ENCODE assay signal across 18 cellular contexts in the genomic region with DNA sequence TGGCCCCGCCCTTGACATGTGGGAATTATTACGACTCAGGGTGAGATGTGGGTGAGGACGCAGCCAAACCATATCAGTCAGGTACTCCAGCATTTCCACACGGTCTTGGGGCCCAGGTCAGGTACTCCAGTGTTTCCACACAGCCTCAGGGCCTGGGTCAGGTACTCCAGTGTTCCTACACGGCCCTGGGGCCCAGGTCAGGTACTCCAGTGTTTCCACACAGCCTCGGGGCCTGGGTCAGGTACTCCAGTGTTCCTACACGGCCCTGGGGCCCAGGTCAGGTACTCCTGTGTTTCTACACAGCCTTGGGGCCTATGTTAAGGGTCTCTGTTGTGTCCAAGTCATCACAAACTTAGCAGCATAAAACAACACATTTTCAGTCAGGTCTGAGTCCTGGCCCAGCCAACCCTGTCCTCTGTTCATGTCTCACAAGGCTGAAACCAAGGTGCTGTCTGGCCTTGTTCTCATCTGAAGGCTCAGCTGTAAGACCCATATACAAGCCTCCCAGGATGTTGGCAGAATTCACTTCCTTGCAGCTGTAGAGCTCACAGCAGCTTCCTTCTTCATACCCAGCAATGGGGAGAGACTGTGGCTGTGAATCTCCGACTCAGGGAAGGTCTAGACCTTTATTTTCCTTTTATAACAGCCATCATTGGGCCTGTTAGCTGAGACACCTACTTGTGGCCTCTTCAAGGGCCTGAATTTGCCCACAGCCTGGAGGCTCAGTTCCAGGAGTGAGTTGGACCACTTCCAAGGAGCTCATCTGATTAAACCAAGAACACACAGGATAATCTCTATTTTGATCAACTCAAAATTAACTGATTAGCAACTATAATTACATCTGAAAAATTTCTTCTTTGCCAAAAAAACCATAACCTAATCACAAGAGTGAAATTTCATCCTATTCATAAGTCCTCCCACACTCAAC.
DNase-seq lines count a peak whose midpoint lies in the region; ATAC-seq and TF ChIP-seq lines count a peak whose summit lies in the region.
"Had no signal": no experiment of that assay in that cellular context is flagged by ENCODE, and none has a peak within 500 bp of the region (broad histone marks: within the 10 kb centered on the region; RNA-seq: fewer than 3 reads in every experiment).

No MANE protein-coding gene starts in this region.

- peak overlapping the region; percentile 66 for H3K4me3 Mint-ChIP-seq in activated naive CD4-positive, alpha-beta T cell treated with anti-CD3 and anti-CD28 coated beads, Interleukin-2, amount 10 ng/mL, durations not matched to agents 7 days and 5 days
- no peak overlapping the region for H3K4me3 Mint-ChIP-seq in activated naive CD8-positive, alpha-beta T cell treated with anti-CD3 and anti-CD28 coated beads, Interleukin-2, amount 10 ng/mL, durations not matched to agents 7 days and 5 days

- H3K27ac ChIP-seq in osteoblast (ENCODE audit: low read depth, low read length): no peak overlapping the region
- H3K27ac ChIP-seq: colonic mucosa, esophagus squamous epithelium, SJSA1, vagina had no signal

- H3K79me2 ChIP-seq in osteoblast (ENCODE audit: insufficient read depth, low read length): no peaks in the 10 kb centered on the region

- H3K4me1 Mint-ChIP-seq in activated naive CD4-positive, alpha-beta T cell treated with anti-CD3 and anti-CD28 coated beads, Interleukin-2, amount 10 ng/mL, durations not matched to agents 7 days and 5 days: peaks cover 64% of the 10 kb centered on the region
- H3K4me1 Mint-ChIP-seq in activated naive CD8-positive, alpha-beta T cell treated with anti-CD3 and anti-CD28 coated beads, Interleukin-2, amount 10 ng/mL, durations not matched to agents 7 days and 5 days: peaks cover 42% of the 10 kb centered on the region

- no peak for TF ChIP-seq CTCF in osteoblast (IDR thresholded peaks at IDR 0.05; ENCODE audit: extremely low read depth, low read depth, low read length)
- no peak for TF ChIP-seq CTCF in foreskin fibroblast (IDR thresholded peaks at IDR 0.05; ENCODE audit: low read depth, low read length)

- H3K4me1 ChIP-seq in osteoblast (ENCODE audit: insufficient read depth, low read length): no peaks in the 10 kb centered on the region
- H3K4me1 ChIP-seq: colonic mucosa, SJSA1, vagina had no signal

- peaks cover 7% of the 10 kb centered on the region for H3K27me3 ChIP-seq in osteoblast (ENCODE audit: insufficient read depth, low read length)
- H3K27me3 ChIP-seq: colonic mucosa, vagina had no signal

- no peaks in the 10 kb centered on the region for H3K36me3 ChIP-seq in osteoblast (ENCODE audit: insufficient read depth, low read length)
- H3K36me3 ChIP-seq: colonic mucosa, esophagus squamous epithelium, SJSA1, vagina had no signal

- H3K27ac Mint-ChIP-seq in activated naive CD4-positive, alpha-beta T cell treated with anti-CD3 and anti-CD28 coated beads, Interleukin-2, amount 10 ng/mL, durations not matched to agents 7 days and 5 days: peak overlapping the region; percentile 98
- H3K27ac Mint-ChIP-seq in activated naive CD8-positive, alpha-beta T cell treated with anti-CD3 and anti-CD28 coated beads, Interleukin-2, amount 10 ng/mL, durations not matched to agents 7 days and 5 days: peak overlapping the region; percentile 86

- CTCF ChIA-PET in activated naive CD4-positive, alpha-beta T cell treated with anti-CD3 and anti-CD28 coated beads, Interleukin-2, amount 10 ng/mL, durations not matched to agents 7 days and 5 days (lab: Charles Lee): no interaction called here

- no peak overlapping the region for H2AFZ ChIP-seq in osteoblast (ENCODE audit: low read length)

- H3K4me3 ChIP-seq in osteoblast (ENCODE audit: insufficient read depth, low read length): no peak overlapping the region
- H3K4me3 ChIP-seq in foreskin fibroblast (ENCODE audit: low read depth in 1 of 2, low read length in 2 of 2): no peak overlapping the region
- H3K4me3 ChIP-seq: colonic mucosa, esophagus squamous epithelium, SJSA1, vagina had no signal

- no peak for ATAC-seq in activated naive CD8-positive, alpha-beta T cell treated with anti-CD3 and anti-CD28 coated beads, Interleukin-2, amount 10 ng/mL, durations not matched to agents 7 days and 5 days (ENCODE audit: low read depth)
- ATAC-seq in HG02588 (IDR thresholded peaks at IDR 0.05; ENCODE audit: unreplicated experiment): no peak
- ATAC-seq: left lobe of liver, right cardiac atrium had no signal

- no peak for DNase-seq in activated naive CD4-positive, alpha-beta T cell treated with anti-CD3 and anti-CD28 coated beads, Interleukin-2, amount 10 ng/mL, durations not matched to agents 7 days and 5 days
- DNase-seq in activated naive CD4-positive, alpha-beta T cell treated with Interleukin-2 at 50 U/mL for 16 hours: no peak
- DNase-seq in MV-4-11 (lab: John Stamatoyannopoulos, UW): peak; percentile 39
- no peak for DNase-seq in activated naive CD8-positive, alpha-beta T cell treated with anti-CD3 and anti-CD28 coated beads, Interleukin-2, amount 10 ng/mL, durations not matched to agents 7 days and 5 days
- peak; percentile 6 for DNase-seq in osteoblast (ENCODE audit: insufficient read length, low spot score, missing footprints)
- DNase-seq in foreskin fibroblast: no peak
- no peak for DNase-seq in stimulated activated naive CD4-positive, alpha-beta T cell (lab: John Stamatoyannopoulos, UW)
- DNase-seq: activated CD4-positive, CD25-positive, alpha-beta regulatory T cell treated with anti-CD3 and anti-CD28 coated beads, Interleukin-2, amount 50 U/mL, for 72 hours; colonic mucosa; esophagus squamous epithelium; hippocampal formation; NCI-H2029; NCI-H82 had no signal

- peaks cover 3% of the 10 kb centered on the region for H3K27me3 Mint-ChIP-seq in activated naive CD4-positive, alpha-beta T cell treated with anti-CD3 and anti-CD28 coated beads, Interleukin-2, amount 10 ng/mL, durations not matched to agents 7 days and 5 days
- no peaks in the 10 kb centered on the region for H3K27me3 Mint-ChIP-seq in activated naive CD8-positive, alpha-beta T cell treated with anti-CD3 and anti-CD28 coated beads, Interleukin-2, amount 10 ng/mL, durations not matched to agents 7 days and 5 days

- H3K9me3 ChIP-seq in osteoblast (ENCODE audit: low read depth, low read length): no peaks in the 10 kb centered on the region
- H3K9me3 ChIP-seq: colonic mucosa, esophagus squamous epithelium, SJSA1, vagina had no signal

- H4K20me1 ChIP-seq in osteoblast (ENCODE audit: insufficient read depth, low read length): no peaks in the 10 kb centered on the region

- no peak overlapping the region for H3K4me2 ChIP-seq in osteoblast (ENCODE audit: insufficient read depth, low read length)

- POLR2A ChIA-PET in activated naive CD8-positive, alpha-beta T cell treated with anti-CD3 and anti-CD28 coated beads, Interleukin-2, amount 10 ng/mL, durations not matched to agents 7 days and 5 days (lab: Charles Lee): interaction anchor here (1.5 to 1.9 kb wide), 2 partner anchors 11 to 107 kb away, joined by 6 to 9 read pairs; a partner anchor contains a TSS

- H3K9me3 Mint-ChIP-seq in activated naive CD4-positive, alpha-beta T cell treated with anti-CD3 and anti-CD28 coated beads, Interleukin-2, amount 10 ng/mL, durations not matched to agents 7 days and 5 days: peaks cover 8% of the 10 kb centered on the region
- H3K9me3 Mint-ChIP-seq in activated naive CD8-positive, alpha-beta T cell treated with anti-CD3 and anti-CD28 coated beads, Interleukin-2, amount 10 ng/mL, durations not matched to agents 7 days and 5 days: peaks cover 2% of the 10 kb centered on the region

- H3K36me3 Mint-ChIP-seq in activated naive CD4-positive, alpha-beta T cell treated with anti-CD3 and anti-CD28 coated beads, Interleukin-2, amount 10 ng/mL, durations not matched to agents 7 days and 5 days: peaks cover 15% of the 10 kb centered on the region
- H3K36me3 Mint-ChIP-seq in activated naive CD8-positive, alpha-beta T cell treated with anti-CD3 and anti-CD28 coated beads, Interleukin-2, amount 10 ng/mL, durations not matched to agents 7 days and 5 days: peaks cover 1% of the 10 kb centered on the region

Comparison
In these comparisons a context has a peak if more than half of its experiments do, and no peak if none do; other contexts are left out.
1. DNase-seq: peak in MV-4-11 (single experiment) and osteoblast (single experiment); none in activated naive CD4-positive, alpha-beta T cell treated with anti-CD3 and anti-CD28 coated beads, Interleukin-2, amount 10 ng/mL, durations not matched to agents 7 days and 5 days (single experiment), activated naive CD4-positive, alpha-beta T cell treated with Interleukin-2 at 50 U/mL for 16 hours (single experiment), activated naive CD8-positive, alpha-beta T cell treated with anti-CD3 and anti-CD28 coated beads, Interleukin-2, amount 10 ng/mL, durations not matched to agents 7 days and 5 days (single experiment), foreskin fibroblast (0 of 2) and stimulated activated naive CD4-positive, alpha-beta T cell (0 of 6).